Comparison of ENCODE assay signal across 10 cellular contexts in the genomic region with DNA sequence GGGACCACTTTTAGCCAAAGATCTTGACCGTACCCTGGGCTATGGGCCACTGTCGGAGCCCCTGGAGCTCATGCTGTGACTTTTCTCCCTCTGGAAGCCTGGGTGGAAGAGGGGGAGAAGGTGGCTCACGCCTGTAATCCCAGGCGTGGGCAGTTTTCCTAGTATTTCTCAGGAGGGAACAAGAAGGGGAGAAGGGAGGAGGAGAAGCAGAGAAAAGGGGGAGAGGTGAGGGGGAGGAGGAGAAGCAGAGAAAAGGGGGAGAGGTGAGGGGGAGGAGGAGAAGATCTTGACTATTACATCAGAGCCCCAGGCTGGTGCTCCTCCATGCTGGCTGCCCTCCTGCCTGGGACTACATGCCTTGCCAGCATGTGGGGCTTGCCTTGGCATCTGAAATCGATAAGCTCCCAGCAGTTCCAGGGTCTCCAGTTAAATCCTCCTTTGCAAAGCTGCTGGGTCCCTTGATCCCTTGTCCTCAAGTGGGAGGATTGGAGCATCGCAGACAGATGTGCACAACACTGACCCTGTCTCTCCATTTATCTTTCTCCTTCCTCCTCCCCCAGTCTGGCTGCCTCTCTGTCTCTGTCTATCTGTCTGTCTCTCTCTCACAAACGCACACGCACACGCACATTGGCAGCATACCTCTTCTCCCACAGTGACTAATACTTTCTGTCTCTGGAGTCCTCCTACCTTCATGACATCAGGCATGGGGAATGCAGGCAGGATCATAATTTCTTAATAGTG. TPM values are rescaled to one million over a fixed set of nuclear protein-coding genes. Genes with fewer than 3 reads are reported as not detected.
A peak's percentile ranks its signal among the peaks of the same experiment; 100 is the strongest.
DNase-seq lines count a peak whose midpoint lies in the region; ATAC-seq and TF ChIP-seq lines count a peak whose summit lies in the region.
"Had no signal": no experiment of that assay in that cellular context is flagged by ENCODE, and none has a peak within 500 bp of the region (broad histone marks: within the 10 kb centered on the region; RNA-seq: fewer than 3 reads in every experiment).

No MANE protein-coding gene starts in this region.

- H3K27ac ChIP-seq in HCT116 (ENCODE audit: low read depth, low read length) = peak overlapping the region; percentile 53
- H3K27ac ChIP-seq in left ventricle myocardium inferior (replicated peaks) = peak overlapping the region; percentile 92
- peak overlapping the region in 4 of 8 donors; percentile 15 to 64 (median 52) for H3K27ac ChIP-seq in spleen
- H3K27ac ChIP-seq: Peyer's patch had no signal

- no peaks in the 10 kb centered on the region for H3K79me2 ChIP-seq in HCT116 (ENCODE audit: insufficient read depth, low read length)

- H3K4me2 ChIP-seq in HCT116 (ENCODE audit: low read length) = peak overlapping the region; percentile 79

- TF ChIP-seq POLR2A in HCT116 (IDR thresholded peaks at IDR 0.05; ENCODE audit: borderline replicate concordance, extremely low read depth, insufficient read depth, insufficient read length) (no peak), spleen (IDR thresholded peaks at IDR 0.05) (no peak)

- BruUV-seq in HCT116 (replicated peaks; lab: Mats Ljungman, UMichigan) = no TSS peak

- WGBS in spleen, 5 donors = 81 to 88% (median 83%) methylated on average over 9 of the region's 9 CpGs

- DNase-seq in HCT116 (ENCODE audit: low read depth, low spot score) (peak; percentile 76), amniotic stem cell (lab: John Stamatoyannopoulos, UW) (peak; percentile 67), left ventricle myocardium inferior (no peak), spleen (peak; percentile 42), BE2C (no peak), OCI-M2 (lab: John Stamatoyannopoulos, UW; ENCODE audit: unreplicated experiment) (no peak)
- DNase-seq: activated naive CD8-positive, alpha-beta T cell treated with anti-CD3 and anti-CD28 coated beads for 36 hours had no signal

- H3K9me2 ChIP-seq in HCT116 (ENCODE audit: insufficient read depth) = no peaks in the 10 kb centered on the region

- intact Hi-C loops in HCT116 (cut with micrococcal nuclease) (no loop called here), left ventricle myocardium inferior (cut with micrococcal nuclease) (no loop called here), spleen (cut with DNase I; ENCODE audit: low total_unique reads) (no loop called here)

- H3K4me3 ChIP-seq in HCT116 (replicated peaks in 1 of 2; ENCODE audit: low read depth in 1 of 2, low read length in 2 of 2) (peak overlapping the region in 1 of 2 experiments; percentile 43; a peak in 2 of 4 replicates), left ventricle myocardium inferior (peak overlapping the region; percentile 23), spleen (no peak overlapping the region), BE2C (ENCODE audit: low read depth, low read length) (no peak overlapping the region)
- H3K4me3 ChIP-seq: Peyer's patch had no signal

- peak; percentile 94 for ATAC-seq in HCT116
- ATAC-seq in HG02571 (IDR thresholded peaks at IDR 0.05; ENCODE audit: unreplicated experiment) = no peak
- ATAC-seq in HG03039 (IDR thresholded peaks at IDR 0.05; ENCODE audit: unreplicated experiment) = no peak

- RAD21 ChIA-PET in HCT116 (lab: Charles Lee; ENCODE audit: low non-redundant PET in 1 of 2, low total read pairs in 2 of 2, uncharacterized antibody in 2 of 2, unreplicated experiment in 2 of 2) = no interaction called here

- no peak for TF ChIP-seq RAD21 in HCT116 (IDR thresholded peaks at IDR 0.05; ENCODE audit: low read depth)

- H2AFZ ChIP-seq in HCT116 (ENCODE audit: low read depth, low read length, poor library complexity, severe bottlenecking) = no peak overlapping the region

- POLR2A ChIA-PET in HCT116 (lab: Charles Lee) = no interaction called here

- H3K27me3 ChIP-seq in HCT116 (ENCODE audit: insufficient read depth, low read length) (no peaks in the 10 kb centered on the region), left ventricle myocardium inferior (ENCODE audit: low read depth) (no peaks in the 10 kb centered on the region), spleen (replicated peaks in 1 of 7) (peaks cover 0 to 16% (median 0%) of the 10 kb centered on the region in 7 donors), BE2C (no peaks in the 10 kb centered on the region; the same call in 1 of the 2 replicates)
- H3K27me3 ChIP-seq: Peyer's patch had no signal

- no peaks in the 10 kb centered on the region for H3K36me3 ChIP-seq in HCT116 (ENCODE audit: control insufficient read depth in 1 of 2, insufficient read depth in 2 of 2, low read length in 2 of 2)
- peaks cover 21% of the 10 kb centered on the region for H3K36me3 ChIP-seq in left ventricle myocardium inferior
- no peaks in the 10 kb centered on the region for H3K36me3 ChIP-seq in spleen
- H3K36me3 ChIP-seq in BE2C = no peaks in the 10 kb centered on the region
- H3K36me3 ChIP-seq: Peyer's patch had no signal

- H3K9ac ChIP-seq in HCT116 (ENCODE audit: low read length) = peak overlapping the region; percentile 57

- TF ChIP-seq CTCF in HCT116 (IDR thresholded peaks at IDR 0.05 in 2 of 3, conservative IDR thresholded peaks at IDR 0.05 in 1 of 3; ENCODE audit: borderline replicate concordance in 1 of 3, insufficient read depth in 1 of 3, low read depth in 2 of 3, low read length in 2 of 3) = no peak
- no peak for TF ChIP-seq CTCF in left ventricle myocardium inferior (IDR thresholded peaks at IDR 0.05; ENCODE audit: borderline replicate concordance)
- TF ChIP-seq CTCF in spleen (IDR thresholded peaks at IDR 0.05 in 8 of 11, conservative IDR thresholded peaks at IDR 0.05 in 3 of 11) = no peak
- TF ChIP-seq CTCF in BE2C (IDR thresholded peaks at IDR 0.05; ENCODE audit: low read depth, low read length) = no peak

- H4K20me1 ChIP-seq in HCT116 (ENCODE audit: insufficient read depth) = no peaks in the 10 kb centered on the region

- CTCF ChIA-PET in HCT116 (lab: Charles Lee) = interaction anchor here (0.6 to 3.4 kb wide), 4 partner anchors 27 to 537 kb away, joined by 3 to 15 read pairs (median 4); no protein-coding TSS in a partner anchor

- H3K9me3 ChIP-seq in HCT116 (ENCODE audit: control insufficient read depth in 1 of 2, insufficient read depth in 1 of 2, low read depth in 1 of 2, low read length in 2 of 2) (no peaks in the 10 kb centered on the region), left ventricle myocardium inferior (replicated peaks) (no peaks in the 10 kb centered on the region), spleen (no peaks in the 10 kb centered on the region), BE2C (no peaks in the 10 kb centered on the region)
- H3K9me3 ChIP-seq: Peyer's patch had no signal

- peaks cover 21 to 26% of the 10 kb centered on the region in 2 experiments for H3K4me1 ChIP-seq in HCT116 (ENCODE audit: control insufficient read depth in 1 of 2, insufficient read depth in 2 of 2, low read length in 2 of 2)
- peaks cover 96% of the 10 kb centered on the region for H3K4me1 ChIP-seq in left ventricle myocardium inferior
- peaks cover 0 to 4% (median 0%) of the 10 kb centered on the region in 6 donors for H3K4me1 ChIP-seq in spleen
- H3K4me1 ChIP-seq in BE2C = no peaks in the 10 kb centered on the region
- H3K4me1 ChIP-seq: Peyer's patch had no signal

TF ChIP-seq in HCT116, 20 proteins besides CTCF, POLR2A, EP300 and RAD21 (continues in another document):
- no peak for TF ChIP-seq ZNF274 (IDR thresholded peaks at IDR 0.05; ENCODE audit: low read depth, low read length)
- TF ChIP-seq SP1 (IDR thresholded peaks at IDR 0.05; ENCODE audit: low read depth) = peak; percentile 84
- peak; percentile 59 for TF ChIP-seq CEBPB (IDR thresholded peaks at IDR 0.05; ENCODE audit: low read depth)
- peak; percentile 94 for TF ChIP-seq FOSL1 (IDR thresholded peaks at IDR 0.05; ENCODE audit: low read depth)
- no peak for TF ChIP-seq REST (IDR thresholded peaks at IDR 0.05; ENCODE audit: low read depth)
- TF ChIP-seq EZH2 (IDR thresholded peaks at IDR 0.05) = no peak
- TF ChIP-seq MAX (IDR thresholded peaks at IDR 0.05) = peak; percentile 69; the same call in 1 of the 2 replicates
- peak; percentile 31; the same call in 1 of the 2 replicates for TF ChIP-seq SRF (IDR thresholded peaks at IDR 0.05; ENCODE audit: low read depth)
- peak; percentile 67 for TF ChIP-seq EGR1 (IDR thresholded peaks at IDR 0.05; ENCODE audit: low read depth)

RNA-seq across cellular contexts. Expression of gene MRAS, which starts 41.6 kb away (rescaled TPM):
- total RNA-seq in HCT116 (2021; ENCODE audit: unreplicated experiment) (13.5 TPM), left ventricle myocardium inferior (349 TPM), spleen (10 to 100 TPM; 15.4 to 36.7 (median 24.2) TPM)
- polyA plus RNA-seq in HCT116 (2012) = 8.7 and 11.3 TPM in 2 replicates
- polyA plus RNA-seq in spleen = 10 to 100 TPM in 1 of 3 donors, 1 to 10 TPM in 2; 4.1 to 18.6 (median 5.1) TPM
- polyA plus RNA-seq in BE2C (2012; ENCODE audit: insufficient read depth, insufficient read length, low read depth) = 0.36 TPM

RNA-seq across cellular contexts. Expression of gene ESYT3, which starts 44.4 kb away (rescaled TPM):
- total RNA-seq in HCT116 (2021; ENCODE audit: unreplicated experiment) (0.05 TPM), left ventricle myocardium inferior (1.0 TPM), spleen (not detected)
- polyA plus RNA-seq in HCT116 (2012) = 0.12 and 0.26 TPM in 2 replicates
- under 1 TPM in 1 of 3 donors, not detected in 2; 0.02 TPM for polyA plus RNA-seq in spleen
- 0.28 TPM for polyA plus RNA-seq in BE2C (2012; ENCODE audit: insufficient read depth, insufficient read length, low read depth)

Comparison
In these comparisons a context has a peak if more than half of its experiments do, and no peak if none do; other contexts are left out.
1. DNase-seq: peak in HCT116 (single experiment), amniotic stem cell (single experiment) and spleen (single experiment); none in left ventricle myocardium inferior (single experiment), BE2C (single experiment) and OCI-M2 (single experiment).